In the genomic region with DNA sequence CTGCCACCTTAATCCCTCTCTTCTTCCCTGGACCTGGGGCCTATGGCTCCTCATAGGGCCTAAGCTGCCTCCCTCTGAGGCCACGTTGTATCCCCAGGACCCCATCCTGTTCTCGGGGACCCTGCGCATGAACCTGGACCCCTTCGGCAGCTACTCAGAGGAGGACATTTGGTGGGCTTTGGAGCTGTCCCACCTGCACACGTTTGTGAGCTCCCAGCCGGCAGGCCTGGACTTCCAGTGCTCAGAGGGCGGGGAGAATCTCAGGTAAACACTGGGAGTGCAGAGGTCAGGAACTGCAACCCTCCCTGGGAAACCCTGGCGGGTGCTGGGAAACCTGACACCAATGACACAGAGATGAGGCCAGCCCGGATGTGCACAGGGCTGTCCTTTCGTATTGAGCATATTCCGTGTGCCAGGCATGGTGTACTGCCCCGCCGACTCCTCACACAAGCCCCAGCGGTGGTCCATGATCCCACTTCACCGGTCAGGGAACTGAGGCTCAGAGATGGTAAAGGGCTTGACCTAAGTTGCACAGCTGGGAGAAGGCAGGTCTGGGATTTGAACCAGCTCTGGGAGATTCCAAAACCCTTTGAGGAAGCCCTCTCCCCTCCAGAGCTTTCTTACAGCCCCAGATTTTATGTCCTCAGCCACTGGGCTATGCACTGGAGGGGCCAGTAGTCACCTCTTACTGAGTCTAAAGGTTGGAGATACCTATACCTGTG, we compare ENCODE assay signal across 13 cellular contexts. TPM values are rescaled to one million over a fixed set of nuclear protein-coding genes. Genes with fewer than 3 reads are reported as not detected.
DNase-seq lines count a peak whose midpoint lies in the region; ATAC-seq and TF ChIP-seq lines count a peak whose summit lies in the region.
"Had no signal": no experiment of that assay in that cellular context is flagged by ENCODE, and none has a peak within 500 bp of the region (broad histone marks: within the 10 kb centered on the region; RNA-seq: fewer than 3 reads in every experiment).

No MANE protein-coding gene starts in this region.

- H3K4me1 ChIP-seq in HEK293 (ENCODE audit: control insufficient read depth, insufficient read depth, low read length) (peaks cover 6% of the 10 kb centered on the region; the same call in 1 of the 2 replicates), endodermal cell (ENCODE audit: control insufficient read depth, insufficient read depth, low read length) (peaks cover 8% of the 10 kb centered on the region)

- H3K4me3 ChIP-seq in HEK293 (ENCODE audit: low read depth, low read length) (no peak overlapping the region), endodermal cell (ENCODE audit: low read length) (no peak overlapping the region)
- H3K4me3 ChIP-seq: thoracic aorta had no signal

- CTCF ChIA-PET in HEK293 (lab: Yijun Ruan, JAX), result interaction anchor here (0.5 to 5.0 kb wide), 13 partner anchors 10 to 200 kb away, joined by 3 to 32 read pairs (median 6); a partner anchor contains a TSS

- peaks cover 18% of the 10 kb centered on the region for H3K4me1 Mint-ChIP-seq in endodermal cell

- intact Hi-C loops in posterior vena cava (cut with DNase I), result loop anchor here (5.0 kb wide), 3 partner anchors 42 to 142 kb away; no protein-coding TSS in a partner anchor

- H3K27ac ChIP-seq in HEK293 (ENCODE audit: extremely low read depth, low read depth, low read length) (no peak overlapping the region), endodermal cell (ENCODE audit: low read depth, low read length) (no peak overlapping the region)

- H3K9me3 Mint-ChIP-seq in endodermal cell, result no peaks in the 10 kb centered on the region
- H3K9me3 Mint-ChIP-seq: central memory CD8-positive, alpha-beta T cell; T-helper 1 cell treated with Interleukin-12 subunit alpha and Interleukin-12 subunit beta and Interleukin-4 antibody, amounts not matched to agents 30 μg/mL and 1 μg/mL, for 36 hours had no signal

- no peaks in the 10 kb centered on the region for H3K27me3 Mint-ChIP-seq in endodermal cell (ENCODE audit: insufficient read depth)

- no peak overlapping the region for H3K4me3 Mint-ChIP-seq in endodermal cell
- H3K4me3 Mint-ChIP-seq: activated naive CD8-positive, alpha-beta T cell; central memory CD8-positive, alpha-beta T cell; T-helper 1 cell treated with Interleukin-12 subunit alpha and Interleukin-12 subunit beta and Interleukin-4 antibody, amounts not matched to agents 30 μg/mL and 1 μg/mL, for 36 hours had no signal

- H3K36me3 ChIP-seq in HEK293 (ENCODE audit: control insufficient read depth in 2 of 2, insufficient read depth in 1 of 2, low read length in 2 of 2) (no peaks in the 10 kb centered on the region), endodermal cell (ENCODE audit: control insufficient read depth, insufficient read depth, low read length) (no peaks in the 10 kb centered on the region)
- H3K36me3 ChIP-seq: thoracic aorta had no signal

- DNase-seq in NCI-H526 (lab: John Stamatoyannopoulos, UW), result peak; percentile 29 to 82
- peak; percentile 79 for DNase-seq in endodermal cell
- DNase-seq in posterior vena cava (ENCODE audit: low spot score), result peak; percentile 71
- no peak for DNase-seq in NCI-H1417 (lab: John Stamatoyannopoulos, UW)
- DNase-seq: NCI-H1105 had no signal

- ATAC-seq in GM19023 (IDR thresholded peaks at IDR 0.05; ENCODE audit: unreplicated experiment), result no peak
- no peak for ATAC-seq in HG03280 (IDR thresholded peaks at IDR 0.05; ENCODE audit: unreplicated experiment)
- ATAC-seq: sciatic nerve had no signal

- H3K9me3 ChIP-seq in HEK293 (ENCODE audit: control insufficient read depth, insufficient read depth, low read depth, low read length), result no peaks in the 10 kb centered on the region
- H3K9me3 ChIP-seq in endodermal cell (ENCODE audit: control insufficient read depth, low read length), result no peaks in the 10 kb centered on the region
- H3K9me3 ChIP-seq: thoracic aorta had no signal

- H3K9ac ChIP-seq in endodermal cell (ENCODE audit: extremely low read depth, low read length, poor library complexity, severe bottlenecking), result no peak overlapping the region

- peak overlapping the region; percentile 65 for H3K27ac Mint-ChIP-seq in endodermal cell
- H3K27ac Mint-ChIP-seq: activated naive CD8-positive, alpha-beta T cell; T-helper 1 cell treated with Interleukin-12 subunit alpha and Interleukin-12 subunit beta and Interleukin-4 antibody, amounts not matched to agents 30 μg/mL and 1 μg/mL, for 36 hours had no signal

- TF ChIP-seq CTCF in HEK293 (tag by site-specific recombination; IDR thresholded peaks at IDR 0.05) (no peak), endodermal cell (conservative IDR thresholded peaks at IDR 0.05) (no peak)

- no peaks in the 10 kb centered on the region for H3K27me3 ChIP-seq in endodermal cell (ENCODE audit: control insufficient read depth, insufficient read depth, low read length, poor library complexity, severe bottlenecking)

- H3K36me3 Mint-ChIP-seq in endodermal cell (ENCODE audit: low read depth), result no peaks in the 10 kb centered on the region

- WGBS in endodermal cell (ENCODE audit: insufficient coverage in 1 of 2, insufficient read length in 1 of 2), 2 experiments, result 81 to 83% methylated on average over 15 of the region's 15 CpGs

- POLR2A ChIA-PET in HEK293 (lab: Yijun Ruan, JAX), result interaction anchor here (0.6 to 0.9 kb wide), 2 partner anchors 11 to 52 kb away, joined by 3 to 4 read pairs; no protein-coding TSS in a partner anchor

TF ChIP-seq in HEK293, 187 proteins besides CTCF, POLR2A, EP300 and RAD21:
- TF ChIP-seq ZIC2 (tag by site-specific recombination; IDR thresholded peaks at IDR 0.05) (0 out of 2 replicates have a peak, but pooled peaks have one; percentile 11), GLI4 (tag by site-specific recombination; IDR thresholded peaks at IDR 0.05) (no peak), ZNF521 (tag by site-specific recombination; IDR thresholded peaks at IDR 0.05) (no peak), ZNF768 (tag by site-specific recombination; IDR thresholded peaks at IDR 0.05) (peak; percentile 91; the same call in 1 of the 2 replicates), ZFP37 (tag by site-specific recombination; IDR thresholded peaks at IDR 0.05) (no peak), WT1 (tag by site-specific recombination; IDR thresholded peaks at IDR 0.05) (peak; percentile 58; the same call in 1 of the 2 replicates), ZNF664 (tag by site-specific recombination; IDR thresholded peaks at IDR 0.05) (no peak)
- TF ChIP-seq, protein P1, sequence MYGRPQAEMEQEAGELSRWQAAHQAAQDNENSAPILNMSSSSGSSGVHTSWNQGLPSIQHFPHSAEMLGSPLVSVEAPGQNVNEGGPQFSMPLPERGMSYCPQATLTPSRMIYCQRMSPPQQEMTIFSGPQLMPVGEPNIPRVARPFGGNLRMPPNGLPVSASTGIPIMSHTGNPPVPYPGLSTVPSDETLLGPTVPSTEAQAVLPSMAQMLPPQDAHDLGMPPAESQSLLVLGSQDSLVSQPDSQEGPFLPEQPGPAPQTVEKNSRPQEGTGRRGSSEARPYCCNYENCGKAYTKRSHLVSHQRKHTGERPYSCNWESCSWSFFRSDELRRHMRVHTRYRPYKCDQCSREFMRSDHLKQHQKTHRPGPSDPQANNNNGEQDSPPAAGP (tag by site-specific recombination; IDR thresholded peaks at IDR 0.05), result peak; percentile 28; the same call in 1 of the 2 replicates
- TF ChIP-seq, protein P2, sequence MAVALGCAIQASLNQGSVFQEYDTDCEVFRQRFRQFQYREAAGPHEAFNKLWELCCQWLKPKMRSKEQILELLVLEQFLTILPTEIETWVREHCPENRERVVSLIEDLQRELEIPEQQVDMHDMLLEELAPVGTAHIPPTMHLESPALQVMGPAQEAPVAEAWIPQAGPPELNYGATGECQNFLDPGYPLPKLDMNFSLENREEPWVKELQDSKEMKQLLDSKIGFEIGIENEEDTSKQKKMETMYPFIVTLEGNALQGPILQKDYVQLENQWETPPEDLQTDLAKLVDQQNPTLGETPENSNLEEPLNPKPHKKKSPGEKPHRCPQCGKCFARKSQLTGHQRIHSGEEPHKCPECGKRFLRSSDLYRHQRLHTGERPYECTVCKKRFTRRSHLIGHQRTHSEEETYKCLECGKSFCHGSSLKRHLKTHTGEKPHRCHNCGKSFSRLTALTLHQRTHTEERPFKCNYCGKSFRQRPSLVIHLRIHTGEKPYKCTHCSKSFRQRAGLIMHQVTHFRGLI (tag by site-specific recombination; IDR thresholded peaks at IDR 0.05), result peak; percentile 95

RNA-seq across cellular contexts. Expression of a gene that starts 22.9 kb away (rescaled TPM):
- total RNA-seq in endodermal cell (10 to 100 TPM; 44.9 to 60.3 TPM), posterior vena cava (10 to 100 TPM; 57.4 to 77.3 TPM)
- polyA plus RNA-seq in endodermal cell (2013, experiment 1 of 2), result 38.1 TPM
- polyA plus RNA-seq in endodermal cell (2013, experiment 2 of 2), result 37.3 TPM

RNA-seq across cellular contexts. Expression of a gene that starts 34.6 kb away (rescaled TPM):
- total RNA-seq in endodermal cell (100 to 1,000 TPM; 122 to 169 TPM), posterior vena cava (10 to 100 TPM; 82.0 to 92.5 TPM)
- 252 TPM for polyA plus RNA-seq in endodermal cell (2013, experiment 1 of 2)
- 214 TPM for polyA plus RNA-seq in endodermal cell (2013, experiment 2 of 2)

RNA-seq across cellular contexts. Expression of a gene that starts 50.1 kb away (rescaled TPM):
- under 1 TPM; 0.22 to 0.91 TPM for total RNA-seq in endodermal cell
- not detected for polyA plus RNA-seq in endodermal cell (2013, experiment 1 of 2)
- polyA plus RNA-seq in endodermal cell (2013, experiment 2 of 2), result not detected
- 10 to 100 TPM; 13.1 to 19.8 TPM for total RNA-seq in posterior vena cava

Comparison
In these comparisons a context has a peak if more than half of its experiments do, and no peak if none do; other contexts are left out.
1. DNase-seq: peak in NCI-H526 (2 of 2), endodermal cell (single experiment) and posterior vena cava (single experiment); none in NCI-H1417 (0 of 3).
2. RNA of a gene that starts 50.1 kb away (total RNA-seq): 13.1 to 19.8 TPM in posterior vena cava; 0.22 to 0.91 TPM in endodermal cell; every median in the first group is over 4 times any median in the second.